7 cellular contexts compared by ENCODE assay signal in genomic region chr15:74788042-74788715, GRCh38. TPM values are rescaled to one million over a fixed set of nuclear protein-coding genes. Genes with fewer than 3 reads are reported as not detected.
DNase-seq lines count a peak whose midpoint lies in the region; ATAC-seq and TF ChIP-seq lines count a peak whose summit lies in the region.

No MANE protein-coding gene starts in this region.

- peaks cover 70% of the 10 kb centered on the region for H3K36me3 Mint-ChIP-seq in dendritic cell treated with granulocyte-macrophage colony-stimulating factor and Interleukin-4, amounts not matched to agents 40 ng/mL and 50 ng/mL, for 4 days (ENCODE audit: low read depth)

- DNase-seq in GM12864 (ENCODE audit: low read depth) = no peak
- DNase-seq in NB4 (ENCODE audit: low read depth) = peak; percentile 69
- DNase-seq in mucosa of descending colon = no peak
- no peak for DNase-seq in activated effector memory CD4-positive, alpha-beta T cell treated with anti-CD3 and anti-CD28 coated beads, Interleukin-2, amount 50 U/mL, for 16 hours
- DNase-seq in stimulated activated CD4-positive, alpha-beta T cell treated with anti-CD3 and anti-CD28 coated beads, Interleukin-4, amount 100 ng/mL, for 1 hour = no peak

- no peak for TF ChIP-seq POLR2A in NB4 (IDR thresholded peaks at IDR 0.05; ENCODE audit: extremely low read depth, insufficient read length)

- intact Hi-C loops in dendritic cell treated with granulocyte-macrophage colony-stimulating factor and Interleukin-4, amounts not matched to agents 40 ng/mL and 50 ng/mL, for 4 days (cut with micrococcal nuclease) = loop anchor here (5.0 kb wide), 1 partner anchor 664 kb away; the partner anchor contains the start of gene SIN3A
- intact Hi-C loops in mucosa of descending colon (cut with DNase I, micrococcal nuclease) = no loop called here

- ATAC-seq in mucosa of descending colon = no peak

- H3K4me1 ChIP-seq in rectal smooth muscle tissue (ENCODE audit: control insufficient read depth, insufficient read depth, low read length) (peaks cover 27% of the 10 kb centered on the region), mucosa of descending colon (ENCODE audit: low read depth) (peaks cover 69% of the 10 kb centered on the region)

- H3K27me3 ChIP-seq in rectal smooth muscle tissue (ENCODE audit: control insufficient read depth, insufficient read depth, low read length) = no peaks in the 10 kb centered on the region

- no peaks in the 10 kb centered on the region for H3K27me3 Mint-ChIP-seq in dendritic cell treated with granulocyte-macrophage colony-stimulating factor and Interleukin-4, amounts not matched to agents 40 ng/mL and 50 ng/mL, for 4 days

- peak overlapping the region; percentile 97 for H3K4me3 Mint-ChIP-seq in dendritic cell treated with granulocyte-macrophage colony-stimulating factor and Interleukin-4, amounts not matched to agents 40 ng/mL and 50 ng/mL, for 4 days

- H3K9me3 Mint-ChIP-seq in dendritic cell treated with granulocyte-macrophage colony-stimulating factor and Interleukin-4, amounts not matched to agents 40 ng/mL and 50 ng/mL, for 4 days = no peaks in the 10 kb centered on the region

- H3K9me3 ChIP-seq in mucosa of descending colon = no peaks in the 10 kb centered on the region

- H3K27ac ChIP-seq in rectal smooth muscle tissue (ENCODE audit: low read depth, low read length) = no peak overlapping the region

- H3K36me3 ChIP-seq in rectal smooth muscle tissue (ENCODE audit: control insufficient read depth, insufficient read depth, low read length) (no peaks in the 10 kb centered on the region), mucosa of descending colon (ENCODE audit: low read depth) (no peaks in the 10 kb centered on the region)

- peak overlapping the region; percentile 93 for H3K27ac Mint-ChIP-seq in dendritic cell treated with granulocyte-macrophage colony-stimulating factor and Interleukin-4, amounts not matched to agents 40 ng/mL and 50 ng/mL, for 4 days

- peaks cover 97% of the 10 kb centered on the region for H3K4me1 Mint-ChIP-seq in dendritic cell treated with granulocyte-macrophage colony-stimulating factor and Interleukin-4, amounts not matched to agents 40 ng/mL and 50 ng/mL, for 4 days (ENCODE audit: low read depth)

- TF ChIP-seq CTCF in GM12864 (IDR thresholded peaks at IDR 0.05; ENCODE audit: low read depth, low read length, missing control alignments) (no peak), NB4 (IDR thresholded peaks at IDR 0.05; ENCODE audit: low read depth, low read length) (no peak), mucosa of descending colon (IDR thresholded peaks at IDR 0.05) (no peak)

- H3K4me3 ChIP-seq in GM12864 (ENCODE audit: low read depth, low read length) = peak overlapping the region; percentile 62
- H3K4me3 ChIP-seq in NB4 (ENCODE audit: low read depth, low read length) = peak overlapping the region; percentile 44
- H3K4me3 ChIP-seq in rectal smooth muscle tissue (ENCODE audit: low read length) = peak overlapping the region; percentile 40
- no peak overlapping the region for H3K4me3 ChIP-seq in mucosa of descending colon

- H3K9ac ChIP-seq in rectal smooth muscle tissue (ENCODE audit: low read length) = peak overlapping the region; percentile 1

RNA-seq across cellular contexts. Expression of gene CSK, which starts 6.3 kb away (rescaled TPM):
- total RNA-seq in mucosa of descending colon = 100 to 1,000 TPM in 1 of 3 donors, 10 to 100 TPM in 2; 66.2 to 103 (median 90.5) TPM

RNA-seq across cellular contexts. Expression of gene LMAN1L, which starts 24.5 kb away (rescaled TPM):
- total RNA-seq in mucosa of descending colon = under 1 TPM; 0.32 to 0.60 (median 0.55) TPM

RNA-seq across cellular contexts. Expression of gene CPLX3, which starts 38.2 kb away (rescaled TPM):
- total RNA-seq in mucosa of descending colon = under 1 TPM in 2 of 3 donors, not detected in 1; 0.16 to 0.19 TPM

RNA-seq across cellular contexts. Expression of gene CYP1A2, which starts 39.5 kb away (rescaled TPM):
- total RNA-seq in mucosa of descending colon = not detected

RNA-seq across cellular contexts. Expression of gene ULK3, which starts 54.8 kb away (rescaled TPM):
- total RNA-seq in mucosa of descending colon = 10 to 100 TPM; 66.5 to 89.3 (median 73.1) TPM
